8 cellular contexts compared by ENCODE assay signal in the genomic region with DNA sequence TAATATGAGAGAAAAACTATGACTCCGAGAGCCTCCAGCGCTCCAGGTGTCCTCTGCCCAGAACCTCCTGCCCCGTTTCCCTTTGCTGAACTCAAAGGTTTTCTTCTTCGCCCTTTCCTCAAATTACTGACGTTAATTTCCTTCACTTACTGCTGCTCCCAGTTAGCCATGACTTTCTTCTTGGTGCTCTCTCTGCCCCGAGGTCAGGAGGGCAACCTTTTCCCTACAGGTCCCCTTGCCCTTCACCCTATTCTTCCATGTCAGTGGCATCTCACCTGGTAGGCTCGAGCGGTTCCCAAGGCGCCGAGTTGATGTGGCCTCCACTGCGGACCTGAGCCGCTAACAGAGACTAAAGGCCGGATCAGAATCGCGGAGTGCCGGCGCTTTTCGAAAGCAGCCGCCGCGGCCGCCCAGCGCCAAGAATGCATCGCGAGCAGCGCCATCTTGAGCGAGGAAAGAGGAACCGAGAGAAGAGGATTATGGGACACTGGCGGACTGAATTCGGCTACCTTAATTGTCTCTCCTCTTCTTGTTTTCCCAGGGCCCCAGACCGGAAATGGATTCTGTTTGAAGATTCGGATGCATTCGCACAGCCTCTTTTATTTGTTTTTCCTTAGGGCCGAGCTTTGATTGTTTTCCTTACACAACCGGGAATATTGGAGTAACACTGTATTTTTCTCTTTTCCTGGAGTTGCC.
A peak's percentile ranks its signal among the peaks of the same experiment; 100 is the strongest.
DNase-seq lines count a peak whose midpoint lies in the region; ATAC-seq and TF ChIP-seq lines count a peak whose summit lies in the region.

Gene ABCB7 (minus strand): TSS at position 454 of the 696 bp plus-strand sequence. CDS start 11 bp downstream, at position 443.

- in situ Hi-C loops in astrocyte of the spinal cord (cut with HindIII; ENCODE audit: low sequenced_read_pairs): no loop called here

- DNase-seq in NCI-H187 (lab: John Stamatoyannopoulos, UW): peak; percentile 6 to 23
- DNase-seq in T-helper 22 cell (ENCODE audit: low read depth): peak; percentile 23
- DNase-seq in astrocyte of the spinal cord (ENCODE audit: low read depth, low spot score): peak; percentile 70
- peak; percentile 0 to 69 (median 35) for DNase-seq in hypothalamus (lab: John Stamatoyannopoulos, UW)
- DNase-seq in retinal pigment epithelial cell (ENCODE audit: low read depth): no peak
- no peak for DNase-seq in 8988T

- TF ChIP-seq CTCF in astrocyte of the spinal cord (IDR thresholded peaks at IDR 0.05; ENCODE audit: low read depth, low read length) (peak; percentile 18), retinal pigment epithelial cell (conservative IDR thresholded peaks at IDR 0.05; ENCODE audit: low read depth, low read length) (peak; percentile 23)

- H3K4me3 ChIP-seq in astrocyte of the spinal cord (ENCODE audit: low read depth, low read length) (peak within 1 kb of the TSS; percentile 63), retinal pigment epithelial cell (ENCODE audit: low read length) (peak within 1 kb of the TSS; percentile 84)

- peak; percentile 92 for ATAC-seq in GM18498 (IDR thresholded peaks at IDR 0.05; ENCODE audit: unreplicated experiment)
- ATAC-seq in HG02884 (IDR thresholded peaks at IDR 0.05; ENCODE audit: unreplicated experiment): peak; percentile 90

Comparison
In these comparisons a context has a peak if more than half of its experiments do, and no peak if none do; other contexts are left out.
1. DNase-seq: peak in NCI-H187 (2 of 2), T-helper 22 cell (single experiment), astrocyte of the spinal cord (single experiment) and hypothalamus (51 of 51); none in retinal pigment epithelial cell (single experiment) and 8988T (single experiment).